In the genomic region with DNA sequence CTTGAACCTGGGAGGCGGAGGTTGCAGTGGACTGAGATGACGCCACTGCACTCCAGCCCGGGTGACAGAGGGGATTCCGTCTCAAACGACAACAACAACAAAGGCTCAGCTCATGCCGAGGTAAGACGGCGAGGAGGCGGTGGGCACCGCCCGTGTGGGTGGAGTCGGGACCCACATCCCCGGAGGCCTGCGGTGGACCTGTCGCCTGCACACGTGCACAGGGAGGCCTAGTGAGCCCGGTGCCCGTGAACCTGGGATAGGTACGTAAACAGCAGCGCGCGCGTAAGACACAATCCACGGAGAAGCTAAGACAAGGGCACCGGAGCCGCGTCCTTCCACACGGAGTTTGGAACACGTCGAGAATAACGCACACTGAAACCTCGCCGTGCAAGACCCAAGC, we compare ENCODE assay signal across 24 cellular contexts.
"Had no signal": no experiment of that assay in that cellular context is flagged by ENCODE, and none has a peak within 500 bp of the region (broad histone marks: within the 10 kb centered on the region; RNA-seq: fewer than 3 reads in every experiment).

No MANE protein-coding gene starts in this region.

- H3K27ac Mint-ChIP-seq: mesothelial cell of epicardium; naive B cell; nephron; stimulated activated naive B cell treated with anti-CD40 and anti-IgM and Interleukin-4, amounts not matched to agents 10 μg/mL and 1 μg/mL and 100 μg/mL, for 72 hours had no signal

- H3K36me3 ChIP-seq: neutrophil, suprapubic skin, thoracic aorta, tibial artery, upper lobe of right lung had no signal

- H3K4me1 Mint-ChIP-seq: mesothelial cell of epicardium; neural crest cell; stimulated activated naive B cell treated with anti-CD40 and anti-IgM and Interleukin-4, amounts not matched to agents 10 μg/mL and 1 μg/mL and 100 μg/mL, for 72 hours had no signal

- H3K36me3 Mint-ChIP-seq: mesothelial cell of epicardium; naive B cell; stimulated activated naive B cell treated with anti-CD40 and anti-IgM and Interleukin-4, amounts not matched to agents 10 μg/mL and 1 μg/mL and 100 μg/mL, for 72 hours had no signal

- FAIRE-seq: keratinocyte, urothelium cell line had no signal

- H3K27ac ChIP-seq: neutrophil, parathyroid adenoma, psoas muscle, skin epidermis, suprapubic skin, thoracic aorta, tibial artery, upper lobe of right lung had no signal

- H3K4me1 ChIP-seq: parathyroid adenoma, psoas muscle, suprapubic skin, tibial artery, upper lobe of right lung had no signal

- H3K9me3 Mint-ChIP-seq: mesothelial cell of epicardium; naive B cell; nephron; neural crest cell; stimulated activated naive B cell treated with anti-CD40 and anti-IgM and Interleukin-4, amounts not matched to agents 10 μg/mL and 1 μg/mL and 100 μg/mL, for 72 hours had no signal

- H3K27me3 ChIP-seq: upper lobe of right lung had no signal

- ATAC-seq: psoas muscle; sciatic nerve; stimulated activated naive B cell treated with anti-CD40 and anti-IgM and Interleukin-4, amounts not matched to agents 10 μg/mL and 1 μg/mL and 100 μg/mL, for 72 hours; stimulated activated naive CD8-positive, alpha-beta T cell treated with anti-CD3 and anti-CD28 coated beads, Interleukin-15, Interleukin-2, amounts not matched to agents 100 U/mL and 50 U/mL, for 24 hours; upper lobe of right lung had no signal

- H3K4me3 ChIP-seq: lung, psoas muscle, skin epidermis, suprapubic skin, thoracic aorta, tibial artery, upper lobe of right lung had no signal

- DNase-seq: hippocampal formation; mesendoderm; naive B cell; occipital lobe; stimulated activated CD4-positive, alpha-beta T cell treated with anti-CD3 and anti-CD28 coated beads, Interleukin-1b, Interleukin-23, amount 100 ng/mL, for 48 hours; stimulated activated CD4-positive, alpha-beta T cell treated with anti-CD3 and anti-CD28 coated beads, Interleukin-4, amount 100 ng/mL, for 1 hour; stimulated activated naive B cell treated with anti-CD40 and anti-IgM and Interleukin-4, amounts not matched to agents 10 μg/mL and 1 μg/mL and 100 μg/mL, for 72 hours; stimulated activated naive CD8-positive, alpha-beta T cell treated with anti-CD3 and anti-CD28 coated beads, Interleukin-15, Interleukin-2, amounts not matched to agents 100 U/mL and 50 U/mL, for 24 hours; tibial artery; trophoblast cell; upper lobe of right lung had no signal

- H3K9me3 ChIP-seq: neutrophil, psoas muscle, suprapubic skin, thoracic aorta, tibial artery, upper lobe of right lung had no signal

- H3K4me3 Mint-ChIP-seq: mesothelial cell of epicardium; nephron; neural crest cell; stimulated activated naive B cell treated with anti-CD40 and anti-IgM and Interleukin-4, amounts not matched to agents 10 μg/mL and 1 μg/mL and 100 μg/mL, for 72 hours had no signal
